10 cellular contexts compared by ENCODE assay signal in genomic region chr11:10669258-10670033, GRCh38. TPM values are rescaled to one million over a fixed set of nuclear protein-coding genes. Genes with fewer than 3 reads are reported as not detected.
A peak's percentile ranks its signal among the peaks of the same experiment; 100 is the strongest.
DNase-seq lines count a peak whose midpoint lies in the region; ATAC-seq and TF ChIP-seq lines count a peak whose summit lies in the region.
"Had no signal": no experiment of that assay in that cellular context is flagged by ENCODE, and none has a peak within 500 bp of the region (broad histone marks: within the 10 kb centered on the region; RNA-seq: fewer than 3 reads in every experiment).

No MANE protein-coding gene starts in this region.

- TF ChIP-seq RAD21 in SK-N-SH (IDR thresholded peaks at IDR 0.05; ENCODE audit: low read length): no peak

- intact Hi-C loops in right cardiac atrium (cut with DNase I): no loop called here
- intact Hi-C loops in CD4-positive, alpha-beta T cell (cut with DNase I, micrococcal nuclease): no loop called here

- H3K27ac ChIP-seq in SK-N-SH (ENCODE audit: low read depth in 2 of 2, low read length in 1 of 2) (peak overlapping the region; percentile 29 to 73; a peak in 3 of 4 replicates), right cardiac atrium (ENCODE audit: low read length) (peak overlapping the region; percentile 55)
- H3K27ac ChIP-seq in CD4-positive, alpha-beta T cell (ENCODE audit: low read depth, low read length): no peak overlapping the region

- H3K9me3 ChIP-seq in SK-N-SH (no peaks in the 10 kb centered on the region), right cardiac atrium (ENCODE audit: control insufficient read depth, low read length) (no peaks in the 10 kb centered on the region)
- H3K9me3 ChIP-seq in CD4-positive, alpha-beta T cell (ENCODE audit: control insufficient read depth, low read length): no peaks in the 10 kb centered on the region

- no peaks in the 10 kb centered on the region for H4K20me1 ChIP-seq in SK-N-SH (ENCODE audit: insufficient read depth)

- H3K27me3 Mint-ChIP-seq in type B pancreatic cell: peaks cover 3% of the 10 kb centered on the region
- peaks cover 17% of the 10 kb centered on the region for H3K27me3 Mint-ChIP-seq in CD4-positive, alpha-beta T cell

- peak; percentile 25 to 34 for ATAC-seq in right cardiac atrium
- ATAC-seq in CD4-positive, alpha-beta T cell (ENCODE audit: poor library complexity): no peak

- H3K9me2 ChIP-seq in SK-N-SH: no peaks in the 10 kb centered on the region

- DNase-seq in DMS53 (lab: John Stamatoyannopoulos, UW): peak; percentile 33
- no peak for DNase-seq in DMS53 treated with DMSO at 0.1 percent for 48 hours (lab: John Stamatoyannopoulos, UW; ENCODE audit: unreplicated experiment)
- DNase-seq in SK-N-SH: peak; percentile 54
- no peak for DNase-seq in right cardiac atrium
- DNase-seq in type B pancreatic cell (ENCODE audit: extremely low spot score, unreplicated experiment): no peak
- no peak for DNase-seq in CD4-positive, alpha-beta T cell
- no peak for DNase-seq in SKM-1 (lab: John Stamatoyannopoulos, UW; ENCODE audit: unreplicated experiment)
- DNase-seq in GM13977 (ENCODE audit: low spot score): no peak
- DNase-seq: NCI-H1930 had no signal

- H3K9ac ChIP-seq in SK-N-SH: no peak overlapping the region

- peak overlapping the region; percentile 5 for H3K27ac Mint-ChIP-seq in type B pancreatic cell
- H3K27ac Mint-ChIP-seq in CD4-positive, alpha-beta T cell: no peak overlapping the region
- H3K27ac Mint-ChIP-seq: activated T-helper 2 cell treated with anti-CD3 and anti-CD28 coated beads, Interferon-gamma antibody, Interleukin-2, Interleukin-4, amounts not matched to agents 10 μg/mL and 5 μg/mL and 100 μg/mL, durations not matched to agents 14 hours and 24 hours and 36 hours had no signal

- POLR2A ChIA-PET in SK-N-SH (lab: Yijun Ruan, JAX): no interaction called here
- POLR2A ChIA-PET in CD4-positive, alpha-beta T cell (lab: Charles Lee): no interaction called here

- TF ChIP-seq CTCF in SK-N-SH (IDR thresholded peaks at IDR 0.05) (no peak), type B pancreatic cell (conservative IDR thresholded peaks at IDR 0.05) (no peak), GM13977 (IDR thresholded peaks at IDR 0.05; ENCODE audit: extremely low read depth, insufficient read depth, missing control alignments) (no peak)
- TF ChIP-seq CTCF in CD4-positive, alpha-beta T cell (IDR thresholded peaks at IDR 0.05): no peak

- H2AFZ ChIP-seq in SK-N-SH (ENCODE audit: low read depth): no peak overlapping the region

- H3K27me3 ChIP-seq in SK-N-SH (ENCODE audit: insufficient read depth) (no peaks in the 10 kb centered on the region), right cardiac atrium (ENCODE audit: control insufficient read depth, insufficient read depth) (no peaks in the 10 kb centered on the region)
- H3K27me3 ChIP-seq in CD4-positive, alpha-beta T cell (ENCODE audit: control insufficient read depth, insufficient read depth, low read length): peaks cover 1% of the 10 kb centered on the region

- H3K79me2 ChIP-seq in SK-N-SH (ENCODE audit: insufficient read depth): no peaks in the 10 kb centered on the region

- no peaks in the 10 kb centered on the region for H3K36me3 Mint-ChIP-seq in type B pancreatic cell
- no peaks in the 10 kb centered on the region for H3K36me3 Mint-ChIP-seq in CD4-positive, alpha-beta T cell (ENCODE audit: low read depth)

- H3K36me3 ChIP-seq in SK-N-SH (replicated peaks in 1 of 2; ENCODE audit: control insufficient read depth in 1 of 2, insufficient read depth in 2 of 2, low read length in 1 of 2): no peaks in the 10 kb centered on the region

- no peak overlapping the region for H3K4me3 ChIP-seq in SK-N-SH (ENCODE audit: low read depth in 2 of 2, low read length in 1 of 2)
- no peak overlapping the region for H3K4me3 ChIP-seq in right cardiac atrium (ENCODE audit: low read length)

- H3F3A ChIP-seq in SK-N-SH (replicated peaks; ENCODE audit: insufficient read depth): no peaks in the 10 kb centered on the region

- peak overlapping the region; percentile 46 for H3K4me2 ChIP-seq in SK-N-SH

- peak in 1 of 2 experiments; percentile 62; a peak in 1 of 4 replicates for TF ChIP-seq EP300 in SK-N-SH (IDR thresholded peaks at IDR 0.05; ENCODE audit: borderline replicate concordance in 1 of 2, low read depth in 1 of 2, low read length in 1 of 2)

- CTCF ChIA-PET in SK-N-SH (lab: Yijun Ruan, JAX): interaction anchor here (1.1 to 2.1 kb wide), 5 partner anchors 10 to 263 kb away, joined by 3 to 9 read pairs (median 3); partner anchors contain the start of gene IRAG1
- CTCF ChIA-PET in CD4-positive, alpha-beta T cell (lab: Charles Lee): no interaction called here

- peaks cover 37% of the 10 kb centered on the region for H3K4me1 Mint-ChIP-seq in type B pancreatic cell (ENCODE audit: unreplicated experiment)
- no peaks in the 10 kb centered on the region for H3K4me1 Mint-ChIP-seq in CD4-positive, alpha-beta T cell (ENCODE audit: low read depth)

- H3K4me1 ChIP-seq in SK-N-SH (ENCODE audit: control insufficient read depth in 1 of 2, insufficient read depth in 2 of 2, low read depth in 1 of 2, low read length in 1 of 2) (peaks cover 12 to 18% of the 10 kb centered on the region in 2 experiments), right cardiac atrium (ENCODE audit: control insufficient read depth, insufficient read depth, low read length) (peaks cover 6% of the 10 kb centered on the region)

- no peak overlapping the region for H3K4me3 Mint-ChIP-seq in type B pancreatic cell
- H3K4me3 Mint-ChIP-seq in CD4-positive, alpha-beta T cell: no peak overlapping the region

- in situ Hi-C loops in GM13977 (cut with MboI; ENCODE audit: low pct_unique_long_range_greater_than_20kb, low sequenced_read_pairs, unreplicated experiment): loop anchor here (10.0 kb wide), 1 partner anchor 55 kb away; no protein-coding TSS in a partner anchor

- H3K9me3 Mint-ChIP-seq in type B pancreatic cell: no peaks in the 10 kb centered on the region
- no peaks in the 10 kb centered on the region for H3K9me3 Mint-ChIP-seq in CD4-positive, alpha-beta T cell
- H3K9me3 Mint-ChIP-seq: activated T-helper 2 cell treated with anti-CD3 and anti-CD28 coated beads, Interferon-gamma antibody, Interleukin-2, Interleukin-4, amounts not matched to agents 10 μg/mL and 5 μg/mL and 100 μg/mL, durations not matched to agents 14 hours and 24 hours and 36 hours had no signal

- 26% methylated on average over 5 of the region's 5 CpGs for WGBS in SK-N-SH (ENCODE audit: low lambda C conversion rate)
- WGBS in right cardiac atrium: 44% methylated on average over 5 of the region's 5 CpGs

TF ChIP-seq in SK-N-SH, 30 proteins besides CTCF, POLR2A, EP300 and RAD21:
- TF ChIP-seq TCF12 (IDR thresholded peaks at IDR 0.05) (peak; percentile 47), TAF1 (IDR thresholded peaks at IDR 0.05; ENCODE audit: borderline replicate concordance, low read depth, low read length) (no peak), NFIC (IDR thresholded peaks at IDR 0.05; ENCODE audit: borderline replicate concordance) (peak; percentile 15; the same call in 1 of the 2 replicates), MXI1 (IDR thresholded peaks at IDR 0.05; ENCODE audit: low read depth, low read length) (0 out of 2 replicates have a peak, but pooled peaks have one; percentile 7), RCOR1 (IDR thresholded peaks at IDR 0.05; ENCODE audit: low read length) (peak; percentile 47; the same call in 1 of the 2 replicates), GATA2 (CRISPR knock-in tag; IDR thresholded peaks at IDR 0.05) (0 out of 2 replicates have a peak, but pooled peaks have one; percentile 53), SIN3A (IDR thresholded peaks at IDR 0.05; ENCODE audit: borderline replicate concordance, low read depth, low read length) (no peak), PBX3 (IDR thresholded peaks at IDR 0.05) (peak; percentile 62)

RNA-seq across cellular contexts. Expression of gene IRAG1, which starts 24.1 kb away (rescaled TPM):
- 0.05 and 0.10 TPM in 2 replicates for polyA plus RNA-seq in SK-N-SH (2012; rRNA removed)
- 0.07 and 0.08 TPM in 2 replicates for polyA plus RNA-seq in SK-N-SH (2012; cell fraction: cytosol; rRNA removed)
- 0.27 and 0.29 TPM in 2 replicates for polyA plus RNA-seq in SK-N-SH (2012; cell fraction: nucleus; rRNA removed)
- 10 to 100 TPM; 11.8 to 29.8 (median 19.5) TPM for total RNA-seq in right cardiac atrium
- 5.3 TPM for polyA plus RNA-seq in right cardiac atrium
- 1.5 and 5.1 TPM in 2 replicates for total RNA-seq in type B pancreatic cell (ENCODE audit: low replicate concordance)
- total RNA-seq in CD4-positive, alpha-beta T cell: not detected
- total RNA-seq: activated T-helper 2 cell treated with anti-CD3 and anti-CD28 coated beads, Interferon-gamma antibody, Interleukin-2, Interleukin-4, amounts not matched to agents 10 μg/mL and 5 μg/mL and 100 μg/mL, durations not matched to agents 14 hours and 24 hours and 36 hours had no signal

Comparison
In these comparisons a context has a peak if more than half of its experiments do, and no peak if none do; other contexts are left out.
1. DNase-seq: peak in DMS53 (single experiment) and SK-N-SH (single experiment); none in DMS53 treated with DMSO at 0.1 percent for 48 hours (single experiment), right cardiac atrium (0 of 3), type B pancreatic cell (single experiment), CD4-positive, alpha-beta T cell (0 of 10), SKM-1 (single experiment) and GM13977 (single experiment).